Comparison of ENCODE assay signal across 14 cellular contexts in the genomic region with DNA sequence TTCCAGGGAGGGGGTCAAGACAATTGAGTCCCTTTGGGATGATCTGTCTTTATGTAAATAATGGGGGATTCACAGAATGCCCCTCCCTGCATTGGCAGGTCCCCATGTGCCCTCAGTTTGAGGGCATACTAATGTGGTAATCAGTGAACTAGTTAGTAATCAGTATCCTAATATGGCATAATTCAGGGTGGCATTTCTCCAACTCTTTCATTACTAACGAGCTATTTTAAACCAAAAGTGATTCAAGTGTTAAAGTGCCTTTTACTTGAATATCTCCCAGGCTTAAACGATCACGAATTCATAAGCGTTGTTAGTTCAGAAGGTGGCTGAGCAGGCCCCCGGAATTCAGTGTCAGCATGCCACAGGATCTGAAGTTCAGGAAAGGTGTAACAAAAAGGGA. TPM values are rescaled to one million over a fixed set of nuclear protein-coding genes. Genes with fewer than 3 reads are reported as not detected.
A peak's percentile ranks its signal among the peaks of the same experiment; 100 is the strongest.
DNase-seq lines count a peak whose midpoint lies in the region; ATAC-seq and TF ChIP-seq lines count a peak whose summit lies in the region.
"Had no signal": no experiment of that assay in that cellular context is flagged by ENCODE, and none has a peak within 500 bp of the region (broad histone marks: within the 10 kb centered on the region; RNA-seq: fewer than 3 reads in every experiment).

No MANE protein-coding gene starts in this region.

- CTCF ChIA-PET in activated naive CD4-positive, alpha-beta T cell treated with anti-CD3 and anti-CD28 coated beads for 36 hours (lab: Charles Lee), result no interaction called here
- CTCF ChIA-PET in PC-9 (lab: Charles Lee), result interaction anchor here (0.6 kb wide), 1 partner anchor 1383 kb away, joined by 3 read pairs; no protein-coding TSS in a partner anchor

- no peak for TF ChIP-seq CTCF in PC-9 (conservative IDR thresholded peaks at IDR 0.05)
- TF ChIP-seq CTCF in progenitor cell of endocrine pancreas (IDR thresholded peaks at IDR 0.05; ENCODE audit: unreplicated experiment), result no peak
- no peak for TF ChIP-seq CTCF in foreskin fibroblast (IDR thresholded peaks at IDR 0.05; ENCODE audit: low read depth, low read length)
- TF ChIP-seq CTCF in hepatocyte (IDR thresholded peaks at IDR 0.05; ENCODE audit: poor library complexity), result no peak

- H3K4me1 ChIP-seq in PC-9 (replicated peaks; ENCODE audit: insufficient read depth) (peaks cover 36% of the 10 kb centered on the region), hepatocyte (ENCODE audit: insufficient read depth) (peaks cover 10% of the 10 kb centered on the region)

- H3K36me3 ChIP-seq in PC-9 (ENCODE audit: low read depth) (no peaks in the 10 kb centered on the region), hepatocyte (replicated peaks; ENCODE audit: insufficient read depth, low read depth) (no peaks in the 10 kb centered on the region)
- H3K36me3 ChIP-seq: colonic mucosa had no signal

- H3K4me2 ChIP-seq in PC-9 (0 out of 2 replicates have a peak overlapping the region, but pooled peaks have one; percentile 31), hepatocyte (no peak overlapping the region)

- no peak for DNase-seq in activated naive CD4-positive, alpha-beta T cell treated with anti-CD3 and anti-CD28 coated beads for 36 hours
- no peak for DNase-seq in activated naive CD4-positive, alpha-beta T cell treated with Interleukin-2 at 50 U/mL for 16 hours
- no peak for DNase-seq in PC-9
- no peak for DNase-seq in effector memory CD8-positive, alpha-beta T cell
- DNase-seq in progenitor cell of endocrine pancreas (ENCODE audit: low spot score, unreplicated experiment), result no peak
- DNase-seq in foreskin fibroblast, result no peak
- no peak for DNase-seq in hepatocyte (ENCODE audit: low spot score)
- DNase-seq: activated gamma-delta T cell; colonic mucosa; NCI-H2081; SHP77 treated with DMSO at 0.1 percent for 48 hours; stimulated activated CD4-positive, alpha-beta T cell treated with anti-CD3 and anti-CD28 coated beads, Interleukin-2, amount 100 ng/mL, for 48 hours had no signal

- H3F3A ChIP-seq in PC-9 (ENCODE audit: insufficient read depth, low read depth), result peaks cover 49% of the 10 kb centered on the region

- 90% methylated on average over 5 of the region's 5 CpGs for WGBS in hepatocyte (ENCODE audit: low lambda C conversion rate, missing lambda C conversion rate)

- H3K27me3 ChIP-seq in PC-9 (ENCODE audit: insufficient read depth, low read depth) (no peaks in the 10 kb centered on the region), hepatocyte (no peaks in the 10 kb centered on the region)
- H3K27me3 ChIP-seq: colonic mucosa had no signal

- H2AFZ ChIP-seq in PC-9 (no peak overlapping the region), hepatocyte (no peak overlapping the region)

- H3K9me3 Mint-ChIP-seq in activated naive CD4-positive, alpha-beta T cell treated with anti-CD3 and anti-CD28 coated beads for 36 hours, result no peaks in the 10 kb centered on the region
- no peaks in the 10 kb centered on the region for H3K9me3 Mint-ChIP-seq in effector memory CD8-positive, alpha-beta T cell
- no peaks in the 10 kb centered on the region for H3K9me3 Mint-ChIP-seq in progenitor cell of endocrine pancreas (ENCODE audit: low read depth)

- peaks cover 25% of the 10 kb centered on the region for H3K4me1 Mint-ChIP-seq in activated naive CD4-positive, alpha-beta T cell treated with anti-CD3 and anti-CD28 coated beads for 36 hours (ENCODE audit: low read depth)
- H3K4me1 Mint-ChIP-seq in effector memory CD8-positive, alpha-beta T cell (ENCODE audit: low read depth in 2 of 2), result peaks cover 22 to 31% of the 10 kb centered on the region in 2 donors
- peaks cover 18% of the 10 kb centered on the region for H3K4me1 Mint-ChIP-seq in progenitor cell of endocrine pancreas (ENCODE audit: low read depth)

- no peak overlapping the region for H3K27ac Mint-ChIP-seq in activated naive CD4-positive, alpha-beta T cell treated with anti-CD3 and anti-CD28 coated beads for 36 hours
- peak overlapping the region in 1 of 2 donors; percentile 98 for H3K27ac Mint-ChIP-seq in effector memory CD8-positive, alpha-beta T cell
- no peak overlapping the region for H3K27ac Mint-ChIP-seq in progenitor cell of endocrine pancreas

- no peaks in the 10 kb centered on the region for H3K27me3 Mint-ChIP-seq in activated naive CD4-positive, alpha-beta T cell treated with anti-CD3 and anti-CD28 coated beads for 36 hours (ENCODE audit: low read depth)
- H3K27me3 Mint-ChIP-seq in effector memory CD8-positive, alpha-beta T cell, result peaks cover 11 to 12% of the 10 kb centered on the region in 2 donors
- peaks cover 9% of the 10 kb centered on the region for H3K27me3 Mint-ChIP-seq in progenitor cell of endocrine pancreas

- H3K9me3 ChIP-seq in PC-9 (ENCODE audit: insufficient read depth, low read depth) (no peaks in the 10 kb centered on the region), hepatocyte (ENCODE audit: low read depth) (no peaks in the 10 kb centered on the region)
- H3K9me3 ChIP-seq: colonic mucosa had no signal

- ATAC-seq in effector memory CD8-positive, alpha-beta T cell (replicated peaks), result no peak
- no peak for ATAC-seq in GM21528 (IDR thresholded peaks at IDR 0.05; ENCODE audit: low FRiP score, unreplicated experiment)

- H3K27ac ChIP-seq in PC-9, result no peak overlapping the region
- no peak overlapping the region for H3K27ac ChIP-seq in hepatocyte
- H3K27ac ChIP-seq: VCaP had no signal

- BruUV-seq in PC-9 (replicated peaks; lab: Mats Ljungman, UMichigan), result no TSS peak

- H3K4me3 Mint-ChIP-seq in activated naive CD4-positive, alpha-beta T cell treated with anti-CD3 and anti-CD28 coated beads for 36 hours, result peak overlapping the region; percentile 88
- H3K4me3 Mint-ChIP-seq in effector memory CD8-positive, alpha-beta T cell, result peak overlapping the region; percentile 90 to 99
- H3K4me3 Mint-ChIP-seq in progenitor cell of endocrine pancreas (ENCODE audit: low read depth), result peak overlapping the region; percentile 89

- POLR2A ChIA-PET in PC-9 (lab: Charles Lee; ENCODE audit: unreplicated experiment), result no interaction called here

- H4K20me1 ChIP-seq in PC-9 (ENCODE audit: insufficient read depth), result peaks cover 29% of the 10 kb centered on the region
- H4K20me1 ChIP-seq in hepatocyte (ENCODE audit: insufficient read depth, poor library complexity, severe bottlenecking), result peaks cover 28% of the 10 kb centered on the region

- intact Hi-C loops in activated naive CD4-positive, alpha-beta T cell treated with anti-CD3 and anti-CD28 coated beads for 36 hours (cut with micrococcal nuclease), result no loop called here
- intact Hi-C loops in PC-9 (cut with micrococcal nuclease; ENCODE audit: unreplicated experiment), result loop anchor here (5.0 kb wide), 1 partner anchor 33 kb away; no protein-coding TSS in a partner anchor

- H3K4me3 ChIP-seq in PC-9, result no peak overlapping the region
- no peak overlapping the region for H3K4me3 ChIP-seq in foreskin fibroblast (ENCODE audit: low read depth in 1 of 2, low read length in 2 of 2)
- H3K4me3 ChIP-seq in hepatocyte, result no peak overlapping the region
- H3K4me3 ChIP-seq: colonic mucosa had no signal

- peaks cover 22% of the 10 kb centered on the region for H3K36me3 Mint-ChIP-seq in activated naive CD4-positive, alpha-beta T cell treated with anti-CD3 and anti-CD28 coated beads for 36 hours (ENCODE audit: low read depth)
- H3K36me3 Mint-ChIP-seq in effector memory CD8-positive, alpha-beta T cell (ENCODE audit: insufficient read depth), result peaks cover 43% of the 10 kb centered on the region
- peaks cover 7% of the 10 kb centered on the region for H3K36me3 Mint-ChIP-seq in progenitor cell of endocrine pancreas (ENCODE audit: insufficient read depth)

- H3K9me2 ChIP-seq in PC-9 (ENCODE audit: insufficient read depth), result no peaks in the 10 kb centered on the region
- no peaks in the 10 kb centered on the region for H3K9me2 ChIP-seq in hepatocyte (replicated peaks; ENCODE audit: insufficient read depth)

- H3K79me2 ChIP-seq in PC-9 (ENCODE audit: low read depth) (peaks cover 37% of the 10 kb centered on the region), hepatocyte (peaks cover 30% of the 10 kb centered on the region)

RNA-seq across cellular contexts. Expression of a gene that starts 1.5 kb away (rescaled TPM):
- 10 to 100 TPM; 69.0 to 72.1 TPM for total RNA-seq in activated naive CD4-positive, alpha-beta T cell treated with anti-CD3 and anti-CD28 coated beads for 36 hours
- total RNA-seq in PC-9 (2021) (137 and 182 TPM in 2 replicates), progenitor cell of endocrine pancreas (117 and 119 TPM in 2 replicates), hepatocyte (92.2 and 118 TPM in 2 replicates)
- 106 and 110 TPM in 2 replicates for polyA plus RNA-seq in hepatocyte
